In the genomic region with DNA sequence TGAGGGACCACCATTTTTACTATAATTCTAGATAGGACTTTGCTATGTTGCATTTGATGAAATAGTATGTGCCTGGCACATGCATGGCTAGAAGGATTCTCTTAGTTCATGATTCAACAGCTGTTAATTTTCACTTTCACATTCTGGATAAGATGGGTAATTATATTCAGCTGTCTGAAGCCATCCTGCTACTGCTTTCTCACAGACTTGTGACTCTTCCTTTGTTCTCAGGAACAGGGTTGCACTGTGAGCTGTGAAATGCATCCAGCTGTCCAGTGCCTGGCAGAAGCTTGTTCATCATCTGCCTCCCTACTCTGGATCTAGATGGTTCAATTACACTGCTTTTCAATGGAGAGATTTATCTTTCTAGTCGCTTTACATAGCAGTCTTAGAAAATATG, we compare ENCODE assay signal across 21 cellular contexts.
DNase-seq lines count a peak whose midpoint lies in the region; ATAC-seq, FAIRE-seq and TF ChIP-seq lines count a peak whose summit lies in the region.
"Had no signal": no experiment of that assay in that cellular context is flagged by ENCODE, and none has a peak within 500 bp of the region (broad histone marks: within the 10 kb centered on the region; RNA-seq: fewer than 3 reads in every experiment).

No MANE protein-coding gene starts in this region.

- FAIRE-seq in RCC 7860 (lab: Jason Lieb, UNC), result no peak
- FAIRE-seq: A549, HTR-8/SVneo had no signal

- H3K27ac ChIP-seq in A673 (ENCODE audit: low read depth, low read length, poor library complexity, severe bottlenecking) (no peak overlapping the region), dorsolateral prefrontal cortex (peak overlapping the region in 1 of 59 donors; percentile 4)
- H3K27ac ChIP-seq: A549, HL-60, PC-9, SK-N-MC had no signal

- BruUV-seq in A673 (replicated peaks; lab: Mats Ljungman, UMichigan), result no TSS peak

- no peak for TF ChIP-seq CTCF in A673 (conservative IDR thresholded peaks at IDR 0.05; ENCODE audit: low read depth, low read length)
- no peak for TF ChIP-seq CTCF in dorsolateral prefrontal cortex (IDR thresholded peaks at IDR 0.05 in 54 of 56, conservative IDR thresholded peaks at IDR 0.05 in 2 of 56; ENCODE audit: low read depth in 1 of 56, partially characterized antibody in 56 of 56)

- H3K4me1 ChIP-seq in A673 (ENCODE audit: insufficient read depth, low read length, poor library complexity, severe bottlenecking), result no peaks in the 10 kb centered on the region
- H3K4me1 ChIP-seq: A549, Caco-2 had no signal

- CTCF ChIA-PET in A673 (lab: Charles Lee), result no interaction called here

- H3K4me3 ChIP-seq in A673 (ENCODE audit: low read depth, low read length, poor library complexity, severe bottlenecking) (no peak overlapping the region), dorsolateral prefrontal cortex (no peak overlapping the region)
- H3K4me3 ChIP-seq: A549, PC-9, SK-N-MC had no signal

- H3K36me3 ChIP-seq in A673 (ENCODE audit: insufficient read depth, low read length, poor library complexity, severe bottlenecking), result no peaks in the 10 kb centered on the region

- H3K27me3 ChIP-seq in A673 (replicated peaks; ENCODE audit: insufficient read depth, low read depth, low read length, poor library complexity), result no peaks in the 10 kb centered on the region
- H3K27me3 ChIP-seq in dorsolateral prefrontal cortex, result peaks cover 0 to 38% (median 0%) of the 10 kb centered on the region in 45 donors

- intact Hi-C loops in A673 (cut with micrococcal nuclease; ENCODE audit: unreplicated experiment), result no loop called here
- intact Hi-C loops in dorsolateral prefrontal cortex (cut with DNase I), result no loop called here

- ATAC-seq in HG03432 (IDR thresholded peaks at IDR 0.05; ENCODE audit: unreplicated experiment), result peak; percentile 53
- ATAC-seq: A549 had no signal

- no peaks in the 10 kb centered on the region for H3K9me3 ChIP-seq in A673 (ENCODE audit: low read depth, low read length, poor library complexity, severe bottlenecking)
- H3K9me3 ChIP-seq: A549, Caco-2 had no signal

- DNase-seq in A673 (ENCODE audit: low spot score) (peak; percentile 10), dorsolateral prefrontal cortex (peak in 7 of 10 donors; percentile 9 to 58 (median 39)), middle frontal gyrus (ENCODE audit: extremely low spot score, low spot score) (peak; percentile 6), RCC 7860 (ENCODE audit: low spot score) (no peak), AG08395 (ENCODE audit: low spot score) (no peak), retina (no peak)
- no peak for DNase-seq in activated naive CD4-positive, alpha-beta T cell (lab: John Stamatoyannopoulos, UW)
- DNase-seq: Caco-2, DMS153, EL, H9, NCI-H187 treated with DMSO at 0.1 percent for 48 hours, NCI-H2171, NCI-H446, NCI-H748 treated with DMSO at 0.1 percent for 48 hours, PC-9 had no signal

- POLR2A ChIA-PET in A673 (lab: Charles Lee; ENCODE audit: low non-redundant PET), result no interaction called here

Comparison
In these comparisons a context has a peak if more than half of its experiments do, and no peak if none do; other contexts are left out.
1. DNase-seq: peak in A673 (single experiment), dorsolateral prefrontal cortex (7 of 10) and middle frontal gyrus (single experiment); none in RCC 7860 (single experiment), AG08395 (single experiment), activated naive CD4-positive, alpha-beta T cell (0 of 4) and retina (single experiment).